In genomic region chr3:187360087-187360486, GRCh38 we compare ENCODE assay signal across 2 cellular contexts.
TF ChIP-seq lines count a peak whose summit lies in the region.

No MANE protein-coding gene starts in this region.

TF ChIP-seq in GM23338, 12 proteins besides CTCF, POLR2A, EP300 and RAD21:
- TF ChIP-seq CREB1 (CRISPR knock-in tag; IDR thresholded peaks at IDR 0.05; ENCODE audit: low read depth) (no peak), JUNB (IDR thresholded peaks at IDR 0.05; ENCODE audit: unreplicated experiment) (no peak), NANOG (IDR thresholded peaks at IDR 0.05; ENCODE audit: borderline replicate concordance) (no peak)

TF ChIP-seq in H1, 55 proteins besides CTCF, POLR2A, EP300 and RAD21:
- TF ChIP-seq CHD1 (IDR thresholded peaks at IDR 0.05; ENCODE audit: low read depth, low read length) (no peak), TEAD4 (IDR thresholded peaks at IDR 0.05; ENCODE audit: low read depth, low read length) (no peak), POLR2AphosphoS5 (IDR thresholded peaks at IDR 0.05; ENCODE audit: low read depth, low read length) (no peak), CHD7 (IDR thresholded peaks at IDR 0.05; ENCODE audit: insufficient replicate concordance, low read length) (no peak), JUND (IDR thresholded peaks at IDR 0.05; ENCODE audit: low read length) (no peak), KDM5A (IDR thresholded peaks at IDR 0.05; ENCODE audit: low read length) (no peak), JUN (IDR thresholded peaks at IDR 0.05; ENCODE audit: low read depth, low read length) (no peak), SP4 (IDR thresholded peaks at IDR 0.05; ENCODE audit: low read length) (no peak), TBP (IDR thresholded peaks at IDR 0.05; ENCODE audit: low read depth, low read length) (no peak), RBBP5 (IDR thresholded peaks at IDR 0.05; ENCODE audit: borderline replicate concordance, low read depth, low read length) (no peak), SIN3A (conservative IDR thresholded peaks at IDR 0.05 in 1 of 2, IDR thresholded peaks at IDR 0.05 in 1 of 2; ENCODE audit: low read depth in 1 of 2, low read length in 2 of 2) (no peak), SUZ12 (IDR thresholded peaks at IDR 0.05; ENCODE audit: low read length) (no peak), SAP30 (IDR thresholded peaks at IDR 0.05; ENCODE audit: insufficient read depth, insufficient replicate concordance, low read length) (no peak), SIX5 (IDR thresholded peaks at IDR 0.05; ENCODE audit: low read depth, low read length) (no peak), SP2 (IDR thresholded peaks at IDR 0.05; ENCODE audit: low read length) (no peak)
- TF ChIP-seq, protein P1, sequence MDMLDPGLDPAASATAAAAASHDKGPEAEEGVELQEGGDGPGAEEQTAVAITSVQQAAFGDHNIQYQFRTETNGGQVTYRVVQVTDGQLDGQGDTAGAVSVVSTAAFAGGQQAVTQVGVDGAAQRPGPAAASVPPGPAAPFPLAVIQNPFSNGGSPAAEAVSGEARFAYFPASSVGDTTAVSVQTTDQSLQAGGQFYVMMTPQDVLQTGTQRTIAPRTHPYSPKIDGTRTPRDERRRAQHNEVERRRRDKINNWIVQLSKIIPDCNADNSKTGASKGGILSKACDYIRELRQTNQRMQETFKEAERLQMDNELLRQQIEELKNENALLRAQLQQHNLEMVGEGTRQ (IDR thresholded peaks at IDR 0.05; ENCODE audit: low read length): no peak
